Comparison of ENCODE assay signal across 8 cellular contexts in genomic region chr10:117005454-117006055, GRCh38. TPM values are rescaled to one million over a fixed set of nuclear protein-coding genes. Genes with fewer than 3 reads are reported as not detected.
DNase-seq lines count a peak whose midpoint lies in the region; ATAC-seq and FAIRE-seq lines count a peak whose summit lies in the region.

No MANE protein-coding gene starts in this region.

- intact Hi-C loops in activated T-helper 1 cell treated with anti-CD3 and anti-CD28 coated beads, Interleukin-12 subunit alpha, Interleukin-12 subunit beta, Interleukin-2, Interleukin-4 antibody, amounts not matched to agents 30 ng/mL and 10 ng/mL and 1 ng/mL, durations not matched to agents 14 hours and 24 hours and 36 hours (cut with micrococcal nuclease) = no loop called here
- intact Hi-C loops in right cardiac atrium (cut with DNase I) = no loop called here

- H3K27me3 ChIP-seq in right cardiac atrium (ENCODE audit: control insufficient read depth, insufficient read depth) = no peaks in the 10 kb centered on the region

- no peaks in the 10 kb centered on the region for H3K9me3 Mint-ChIP-seq in activated T-helper 1 cell treated with anti-CD3 and anti-CD28 coated beads, Interleukin-12 subunit alpha, Interleukin-12 subunit beta, Interleukin-2, Interleukin-4 antibody, amounts not matched to agents 30 ng/mL and 10 ng/mL and 1 ng/mL, durations not matched to agents 14 hours and 24 hours and 36 hours

- no peaks in the 10 kb centered on the region for H3K4me1 Mint-ChIP-seq in activated T-helper 1 cell treated with anti-CD3 and anti-CD28 coated beads, Interleukin-12 subunit alpha, Interleukin-12 subunit beta, Interleukin-2, Interleukin-4 antibody, amounts not matched to agents 30 ng/mL and 10 ng/mL and 1 ng/mL, durations not matched to agents 14 hours and 24 hours and 36 hours (ENCODE audit: low read depth)

- H3K4me3 Mint-ChIP-seq in activated T-helper 1 cell treated with anti-CD3 and anti-CD28 coated beads, Interleukin-12 subunit alpha, Interleukin-12 subunit beta, Interleukin-2, Interleukin-4 antibody, amounts not matched to agents 30 ng/mL and 10 ng/mL and 1 ng/mL, durations not matched to agents 14 hours and 24 hours and 36 hours = peak overlapping the region; percentile 37

- H3K4me1 ChIP-seq in right cardiac atrium (ENCODE audit: control insufficient read depth, insufficient read depth, low read length) = no peaks in the 10 kb centered on the region

- WGBS in right cardiac atrium = 12% methylated on average over 28 of the region's 28 CpGs

- DNase-seq in COR-L47 (lab: John Stamatoyannopoulos, UW) (peak; percentile 26), HTR-8/SVneo (ENCODE audit: insufficient read length, low spot score) (peak; percentile 15), right cardiac atrium (peak in 1 of 3 donors; percentile 16), retina (peak; percentile 83)
- DNase-seq in activated T-helper 1 cell treated with anti-CD3 and anti-CD28 coated beads, Interleukin-12 subunit alpha, Interleukin-12 subunit beta, Interleukin-2, Interleukin-4 antibody, amounts not matched to agents 30 ng/mL and 10 ng/mL and 1 ng/mL, durations not matched to agents 14 hours and 24 hours and 36 hours (ENCODE audit: low spot score) = no peak
- DNase-seq in activated CD8-positive, alpha-beta memory T cell treated with anti-CD3 and anti-CD28 coated beads for 24 hours = no peak
- DNase-seq in stimulated activated CD4-positive, alpha-beta T cell treated with anti-CD3 and anti-CD28 coated beads, Interleukin-2, amount 100 ng/mL, for 48 hours = no peak

- ATAC-seq in right cardiac atrium = peak; percentile 45 to 55
- ATAC-seq in HG03039 (IDR thresholded peaks at IDR 0.05; ENCODE audit: unreplicated experiment) = no peak

- FAIRE-seq in HTR-8/SVneo (lab: Jason Lieb, UNC) = no peak

- H3K27ac Mint-ChIP-seq in activated T-helper 1 cell treated with anti-CD3 and anti-CD28 coated beads, Interleukin-12 subunit alpha, Interleukin-12 subunit beta, Interleukin-2, Interleukin-4 antibody, amounts not matched to agents 30 ng/mL and 10 ng/mL and 1 ng/mL, durations not matched to agents 14 hours and 24 hours and 36 hours = no peak overlapping the region

- H3K9me3 ChIP-seq in right cardiac atrium (ENCODE audit: control insufficient read depth, low read length) = no peaks in the 10 kb centered on the region

- peak overlapping the region; percentile 85 for H3K4me3 ChIP-seq in right cardiac atrium (ENCODE audit: low read length)

- H3K27ac ChIP-seq in right cardiac atrium (ENCODE audit: low read length) = no peak overlapping the region

- no peaks in the 10 kb centered on the region for H3K36me3 Mint-ChIP-seq in activated T-helper 1 cell treated with anti-CD3 and anti-CD28 coated beads, Interleukin-12 subunit alpha, Interleukin-12 subunit beta, Interleukin-2, Interleukin-4 antibody, amounts not matched to agents 30 ng/mL and 10 ng/mL and 1 ng/mL, durations not matched to agents 14 hours and 24 hours and 36 hours (ENCODE audit: low read depth)

- peaks cover 33% of the 10 kb centered on the region for H3K27me3 Mint-ChIP-seq in activated T-helper 1 cell treated with anti-CD3 and anti-CD28 coated beads, Interleukin-12 subunit alpha, Interleukin-12 subunit beta, Interleukin-2, Interleukin-4 antibody, amounts not matched to agents 30 ng/mL and 10 ng/mL and 1 ng/mL, durations not matched to agents 14 hours and 24 hours and 36 hours (ENCODE audit: insufficient read depth)

RNA-seq across cellular contexts. Expression of gene SHTN1, which starts 0.6 kb away (rescaled TPM):
- total RNA-seq in activated T-helper 1 cell treated with anti-CD3 and anti-CD28 coated beads, Interleukin-12 subunit alpha, Interleukin-12 subunit beta, Interleukin-2, Interleukin-4 antibody, amounts not matched to agents 30 ng/mL and 10 ng/mL and 1 ng/mL, durations not matched to agents 14 hours and 24 hours and 36 hours = not detected in 2 replicates
- total RNA-seq in right cardiac atrium = 1 to 10 TPM; 4.9 to 7.9 (median 6.3) TPM
- 1.5 TPM for polyA plus RNA-seq in right cardiac atrium

Comparison
In these comparisons a context has a peak if more than half of its experiments do, and no peak if none do; other contexts are left out.
1. DNase-seq: peak in COR-L47 (single experiment), HTR-8/SVneo (single experiment) and retina (single experiment); none in activated T-helper 1 cell treated with anti-CD3 and anti-CD28 coated beads, Interleukin-12 subunit alpha, Interleukin-12 subunit beta, Interleukin-2, Interleukin-4 antibody, amounts not matched to agents 30 ng/mL and 10 ng/mL and 1 ng/mL, durations not matched to agents 14 hours and 24 hours and 36 hours (single experiment), activated CD8-positive, alpha-beta memory T cell treated with anti-CD3 and anti-CD28 coated beads for 24 hours (single experiment) and stimulated activated CD4-positive, alpha-beta T cell treated with anti-CD3 and anti-CD28 coated beads, Interleukin-2, amount 100 ng/mL, for 48 hours (0 of 2).